ENCODE assay signal across 1 cellular context in the genomic region with DNA sequence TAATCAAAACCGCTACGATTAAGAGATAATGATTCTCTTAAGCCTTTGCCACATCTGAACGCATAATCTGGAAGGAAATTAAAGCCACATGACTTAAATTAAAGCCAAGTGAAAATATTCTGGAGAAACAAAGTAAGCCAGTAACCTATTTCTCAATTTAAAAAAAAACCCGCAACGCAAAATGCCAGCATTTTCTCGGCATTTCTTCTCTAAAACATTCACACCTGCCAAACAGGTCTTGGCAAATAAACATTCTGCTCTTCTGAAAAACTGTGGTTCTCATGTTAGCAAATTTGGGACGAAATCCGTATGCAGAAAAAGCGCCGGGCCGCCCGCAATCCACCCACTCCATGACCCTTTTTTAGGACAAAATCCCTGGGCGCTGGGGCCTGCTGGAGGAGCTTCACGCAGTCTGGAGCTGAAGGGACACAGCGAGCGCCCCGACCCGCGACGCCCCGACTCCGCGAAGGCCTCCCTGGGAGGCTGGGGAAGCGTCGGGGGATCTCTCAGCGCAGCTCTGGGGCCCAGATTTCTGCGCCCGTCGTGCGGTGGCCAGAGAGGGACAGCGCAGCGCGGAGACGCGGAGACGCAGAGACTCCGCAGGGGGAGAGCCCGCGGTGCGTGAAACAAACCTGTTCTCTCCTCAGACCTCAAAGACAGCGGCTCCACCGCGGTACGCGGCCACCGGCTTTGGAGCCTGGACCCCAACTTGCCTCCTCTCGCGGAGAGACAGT.
TF ChIP-seq lines count a peak whose summit lies in the region.

No MANE protein-coding gene starts in this region.

TF ChIP-seq in K562, 482 proteins besides CTCF, POLR2A, EP300 and RAD21 (continued from another document):
- TF ChIP-seq, protein P1, sequence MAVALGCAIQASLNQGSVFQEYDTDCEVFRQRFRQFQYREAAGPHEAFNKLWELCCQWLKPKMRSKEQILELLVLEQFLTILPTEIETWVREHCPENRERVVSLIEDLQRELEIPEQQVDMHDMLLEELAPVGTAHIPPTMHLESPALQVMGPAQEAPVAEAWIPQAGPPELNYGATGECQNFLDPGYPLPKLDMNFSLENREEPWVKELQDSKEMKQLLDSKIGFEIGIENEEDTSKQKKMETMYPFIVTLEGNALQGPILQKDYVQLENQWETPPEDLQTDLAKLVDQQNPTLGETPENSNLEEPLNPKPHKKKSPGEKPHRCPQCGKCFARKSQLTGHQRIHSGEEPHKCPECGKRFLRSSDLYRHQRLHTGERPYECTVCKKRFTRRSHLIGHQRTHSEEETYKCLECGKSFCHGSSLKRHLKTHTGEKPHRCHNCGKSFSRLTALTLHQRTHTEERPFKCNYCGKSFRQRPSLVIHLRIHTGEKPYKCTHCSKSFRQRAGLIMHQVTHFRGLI (CRISPR knock-in tag; IDR thresholded peaks at IDR 0.05): no peak
- TF ChIP-seq ZNF41 (CRISPR knock-in tag; conservative IDR thresholded peaks at IDR 0.05) (no peak), PRPF4 (IDR thresholded peaks at IDR 0.05; ENCODE audit: insufficient read depth, low read depth, low read length, poor library complexity, severe bottlenecking) (no peak), ZBTB1 (CRISPR knock-in tag; IDR thresholded peaks at IDR 0.05; ENCODE audit: borderline replicate concordance, low read depth) (no peak; the same call in none of the 2 replicates)
- TF ChIP-seq, protein P2, sequence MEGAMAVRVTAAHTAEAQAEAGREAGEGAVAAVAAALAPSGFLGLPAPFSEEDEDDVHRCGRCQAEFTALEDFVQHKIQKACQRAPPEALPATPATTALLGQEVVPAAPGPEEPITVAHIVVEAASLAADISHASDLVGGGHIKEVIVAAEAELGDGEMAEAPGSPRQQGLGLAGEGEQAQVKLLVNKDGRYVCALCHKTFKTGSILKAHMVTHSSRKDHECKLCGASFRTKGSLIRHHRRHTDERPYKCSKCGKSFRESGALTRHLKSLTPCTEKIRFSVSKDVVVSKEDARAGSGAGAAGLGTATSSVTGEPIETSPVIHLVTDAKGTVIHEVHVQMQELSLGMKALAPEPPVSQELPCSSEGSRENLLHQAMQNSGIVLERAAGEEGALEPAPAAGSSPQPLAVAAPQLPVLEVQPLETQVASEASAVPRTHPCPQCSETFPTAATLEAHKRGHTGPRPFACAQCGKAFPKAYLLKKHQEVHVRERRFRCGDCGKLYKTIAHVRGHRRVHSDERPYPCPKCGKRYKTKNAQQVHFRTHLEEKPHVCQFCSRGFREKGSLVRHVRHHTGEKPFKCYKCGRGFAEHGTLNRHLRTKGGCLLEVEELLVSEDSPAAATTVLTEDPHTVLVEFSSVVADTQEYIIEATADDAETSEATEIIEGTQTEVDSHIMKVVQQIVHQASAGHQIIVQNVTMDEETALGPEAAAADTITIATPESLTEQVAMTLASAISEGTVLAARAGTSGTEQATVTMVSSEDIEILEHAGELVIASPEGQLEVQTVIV (CRISPR knock-in tag; IDR thresholded peaks at IDR 0.05; ENCODE audit: borderline replicate concordance): no peak
- TF ChIP-seq, protein P3, sequence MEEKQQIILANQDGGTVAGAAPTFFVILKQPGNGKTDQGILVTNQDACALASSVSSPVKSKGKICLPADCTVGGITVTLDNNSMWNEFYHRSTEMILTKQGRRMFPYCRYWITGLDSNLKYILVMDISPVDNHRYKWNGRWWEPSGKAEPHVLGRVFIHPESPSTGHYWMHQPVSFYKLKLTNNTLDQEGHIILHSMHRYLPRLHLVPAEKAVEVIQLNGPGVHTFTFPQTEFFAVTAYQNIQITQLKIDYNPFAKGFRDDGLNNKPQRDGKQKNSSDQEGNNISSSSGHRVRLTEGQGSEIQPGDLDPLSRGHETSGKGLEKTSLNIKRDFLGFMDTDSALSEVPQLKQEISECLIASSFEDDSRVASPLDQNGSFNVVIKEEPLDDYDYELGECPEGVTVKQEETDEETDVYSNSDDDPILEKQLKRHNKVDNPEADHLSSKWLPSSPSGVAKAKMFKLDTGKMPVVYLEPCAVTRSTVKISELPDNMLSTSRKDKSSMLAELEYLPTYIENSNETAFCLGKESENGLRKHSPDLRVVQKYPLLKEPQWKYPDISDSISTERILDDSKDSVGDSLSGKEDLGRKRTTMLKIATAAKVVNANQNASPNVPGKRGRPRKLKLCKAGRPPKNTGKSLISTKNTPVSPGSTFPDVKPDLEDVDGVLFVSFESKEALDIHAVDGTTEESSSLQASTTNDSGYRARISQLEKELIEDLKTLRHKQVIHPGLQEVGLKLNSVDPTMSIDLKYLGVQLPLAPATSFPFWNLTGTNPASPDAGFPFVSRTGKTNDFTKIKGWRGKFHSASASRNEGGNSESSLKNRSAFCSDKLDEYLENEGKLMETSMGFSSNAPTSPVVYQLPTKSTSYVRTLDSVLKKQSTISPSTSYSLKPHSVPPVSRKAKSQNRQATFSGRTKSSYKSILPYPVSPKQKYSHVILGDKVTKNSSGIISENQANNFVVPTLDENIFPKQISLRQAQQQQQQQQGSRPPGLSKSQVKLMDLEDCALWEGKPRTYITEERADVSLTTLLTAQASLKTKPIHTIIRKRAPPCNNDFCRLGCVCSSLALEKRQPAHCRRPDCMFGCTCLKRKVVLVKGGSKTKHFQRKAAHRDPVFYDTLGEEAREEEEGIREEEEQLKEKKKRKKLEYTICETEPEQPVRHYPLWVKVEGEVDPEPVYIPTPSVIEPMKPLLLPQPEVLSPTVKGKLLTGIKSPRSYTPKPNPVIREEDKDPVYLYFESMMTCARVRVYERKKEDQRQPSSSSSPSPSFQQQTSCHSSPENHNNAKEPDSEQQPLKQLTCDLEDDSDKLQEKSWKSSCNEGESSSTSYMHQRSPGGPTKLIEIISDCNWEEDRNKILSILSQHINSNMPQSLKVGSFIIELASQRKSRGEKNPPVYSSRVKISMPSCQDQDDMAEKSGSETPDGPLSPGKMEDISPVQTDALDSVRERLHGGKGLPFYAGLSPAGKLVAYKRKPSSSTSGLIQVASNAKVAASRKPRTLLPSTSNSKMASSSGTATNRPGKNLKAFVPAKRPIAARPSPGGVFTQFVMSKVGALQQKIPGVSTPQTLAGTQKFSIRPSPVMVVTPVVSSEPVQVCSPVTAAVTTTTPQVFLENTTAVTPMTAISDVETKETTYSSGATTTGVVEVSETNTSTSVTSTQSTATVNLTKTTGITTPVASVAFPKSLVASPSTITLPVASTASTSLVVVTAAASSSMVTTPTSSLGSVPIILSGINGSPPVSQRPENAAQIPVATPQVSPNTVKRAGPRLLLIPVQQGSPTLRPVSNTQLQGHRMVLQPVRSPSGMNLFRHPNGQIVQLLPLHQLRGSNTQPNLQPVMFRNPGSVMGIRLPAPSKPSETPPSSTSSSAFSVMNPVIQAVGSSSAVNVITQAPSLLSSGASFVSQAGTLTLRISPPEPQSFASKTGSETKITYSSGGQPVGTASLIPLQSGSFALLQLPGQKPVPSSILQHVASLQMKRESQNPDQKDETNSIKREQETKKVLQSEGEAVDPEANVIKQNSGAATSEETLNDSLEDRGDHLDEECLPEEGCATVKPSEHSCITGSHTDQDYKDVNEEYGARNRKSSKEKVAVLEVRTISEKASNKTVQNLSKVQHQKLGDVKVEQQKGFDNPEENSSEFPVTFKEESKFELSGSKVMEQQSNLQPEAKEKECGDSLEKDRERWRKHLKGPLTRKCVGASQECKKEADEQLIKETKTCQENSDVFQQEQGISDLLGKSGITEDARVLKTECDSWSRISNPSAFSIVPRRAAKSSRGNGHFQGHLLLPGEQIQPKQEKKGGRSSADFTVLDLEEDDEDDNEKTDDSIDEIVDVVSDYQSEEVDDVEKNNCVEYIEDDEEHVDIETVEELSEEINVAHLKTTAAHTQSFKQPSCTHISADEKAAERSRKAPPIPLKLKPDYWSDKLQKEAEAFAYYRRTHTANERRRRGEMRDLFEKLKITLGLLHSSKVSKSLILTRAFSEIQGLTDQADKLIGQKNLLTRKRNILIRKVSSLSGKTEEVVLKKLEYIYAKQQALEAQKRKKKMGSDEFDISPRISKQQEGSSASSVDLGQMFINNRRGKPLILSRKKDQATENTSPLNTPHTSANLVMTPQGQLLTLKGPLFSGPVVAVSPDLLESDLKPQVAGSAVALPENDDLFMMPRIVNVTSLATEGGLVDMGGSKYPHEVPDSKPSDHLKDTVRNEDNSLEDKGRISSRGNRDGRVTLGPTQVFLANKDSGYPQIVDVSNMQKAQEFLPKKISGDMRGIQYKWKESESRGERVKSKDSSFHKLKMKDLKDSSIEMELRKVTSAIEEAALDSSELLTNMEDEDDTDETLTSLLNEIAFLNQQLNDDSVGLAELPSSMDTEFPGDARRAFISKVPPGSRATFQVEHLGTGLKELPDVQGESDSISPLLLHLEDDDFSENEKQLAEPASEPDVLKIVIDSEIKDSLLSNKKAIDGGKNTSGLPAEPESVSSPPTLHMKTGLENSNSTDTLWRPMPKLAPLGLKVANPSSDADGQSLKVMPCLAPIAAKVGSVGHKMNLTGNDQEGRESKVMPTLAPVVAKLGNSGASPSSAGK (IDR thresholded peaks at IDR 0.05): peak; percentile 91; the same call in 1 of the 2 replicates
